21 cellular contexts compared by ENCODE assay signal in the genomic region with DNA sequence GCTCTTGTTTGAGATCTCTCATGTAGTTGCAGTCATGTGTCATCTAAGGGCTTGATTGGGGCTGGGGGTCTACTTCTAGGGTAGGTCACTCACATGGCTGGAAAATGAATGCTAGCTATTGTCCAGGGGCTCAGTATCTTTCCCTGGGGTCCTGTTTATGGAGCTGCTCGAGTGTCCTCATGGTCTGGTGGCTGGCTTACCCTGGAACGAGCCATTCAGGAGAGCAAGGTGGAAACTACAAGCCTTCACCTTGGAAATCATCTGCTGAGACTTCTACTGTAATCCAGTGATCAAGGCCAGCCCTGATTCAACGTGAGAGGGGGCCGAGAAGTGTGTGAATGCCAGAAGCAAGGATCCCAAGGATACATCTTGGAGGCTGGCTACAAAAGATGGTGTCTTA. TPM values are rescaled to one million over a fixed set of nuclear protein-coding genes. Genes with fewer than 3 reads are reported as not detected.
DNase-seq lines count a peak whose midpoint lies in the region; ATAC-seq and TF ChIP-seq lines count a peak whose summit lies in the region.
"Had no signal": no experiment of that assay in that cellular context is flagged by ENCODE, and none has a peak within 500 bp of the region (broad histone marks: within the 10 kb centered on the region; RNA-seq: fewer than 3 reads in every experiment).

No MANE protein-coding gene starts in this region.

- peaks cover 39% of the 10 kb centered on the region for H3K27me3 Mint-ChIP-seq in activated CD8-positive, alpha-beta memory T cell treated with anti-CD3 and anti-CD28 coated beads, Interleukin-2, amount 10 ng/mL, durations not matched to agents 7 days and 5 days
- peaks cover 26% of the 10 kb centered on the region for H3K27me3 Mint-ChIP-seq in activated CD4-positive, alpha-beta T cell treated with anti-CD3 and anti-CD28 coated beads, Interleukin-2, amount 10 ng/mL, durations not matched to agents 24 days and 14 days

- no peaks in the 10 kb centered on the region for H3K36me3 Mint-ChIP-seq in activated CD8-positive, alpha-beta memory T cell treated with anti-CD3 and anti-CD28 coated beads, Interleukin-2, amount 10 ng/mL, durations not matched to agents 7 days and 5 days
- no peaks in the 10 kb centered on the region for H3K36me3 Mint-ChIP-seq in activated CD4-positive, alpha-beta T cell treated with anti-CD3 and anti-CD28 coated beads, Interleukin-2, amount 10 ng/mL, durations not matched to agents 24 days and 14 days (ENCODE audit: low read depth)
- H3K36me3 Mint-ChIP-seq: CD4-positive, alpha-beta memory T cell had no signal

- 74 to 85% methylated on average over 4 of the region's 4 CpGs for WGBS in esophagus squamous epithelium, 2 donors

- no peak overlapping the region for H3K27ac Mint-ChIP-seq in activated CD8-positive, alpha-beta memory T cell treated with anti-CD3 and anti-CD28 coated beads, Interleukin-2, amount 10 ng/mL, durations not matched to agents 7 days and 5 days
- no peak overlapping the region for H3K27ac Mint-ChIP-seq in activated CD4-positive, alpha-beta T cell treated with anti-CD3 and anti-CD28 coated beads, Interleukin-2, amount 10 ng/mL, durations not matched to agents 24 days and 14 days
- H3K27ac Mint-ChIP-seq: CD4-positive, alpha-beta memory T cell; GM23338; H9 had no signal

- H3K4me3 ChIP-seq in coronary artery (no peak overlapping the region), esophagus squamous epithelium (no peak overlapping the region), vagina (no peak overlapping the region)
- H3K4me3 ChIP-seq: GM23338 had no signal

- peak; percentile 34 for DNase-seq in activated CD8-positive, alpha-beta memory T cell treated with anti-CD3 and anti-CD28 coated beads, Interleukin-2, amount 10 ng/mL, durations not matched to agents 7 days and 5 days
- DNase-seq in activated CD8-positive, alpha-beta memory T cell treated with anti-CD3 and anti-CD28 coated beads, Interleukin-2, amount 50 U/mL, for 4 hours, result no peak
- DNase-seq in coronary artery (ENCODE audit: low spot score) (peak; percentile 54), esophagus squamous epithelium (lab: John Stamatoyannopoulos, UW) (no peak), vagina (ENCODE audit: extremely low spot score in 2 of 2) (no peak)
- DNase-seq in activated CD4-positive, alpha-beta T cell treated with anti-CD3 and anti-CD28 coated beads, Interleukin-2, amount 10 ng/mL, durations not matched to agents 24 days and 14 days, result no peak
- DNase-seq in activated CD4-positive, alpha-beta T cell treated with anti-CD3 and anti-CD28 coated beads, Interleukin-2, amount 50 U/mL, for 1 hour, result no peak
- DNase-seq: C1 segment of cervical spinal cord; Calu3; CD4-positive, alpha-beta memory T cell; COR-L47; DMS53; DMS79 treated with DMSO at 0.1 percent for 48 hours; GF-D8; H9 had no signal

- H3K4me1 ChIP-seq in esophagus squamous epithelium (peaks cover 18 to 67% (median 20%) of the 10 kb centered on the region in 3 donors), vagina (peaks cover 8% of the 10 kb centered on the region)

- peaks cover 0 to 22% (median 0%) of the 10 kb centered on the region in 4 donors for H3K27me3 ChIP-seq in esophagus squamous epithelium
- no peaks in the 10 kb centered on the region for H3K27me3 ChIP-seq in vagina

- ATAC-seq in activated CD8-positive, alpha-beta memory T cell treated with anti-CD3 and anti-CD28 coated beads, Interleukin-2, amount 10 ng/mL, durations not matched to agents 7 days and 5 days, result no peak
- ATAC-seq: GM23338, HCT116 had no signal

- no peak overlapping the region for H3K4me3 Mint-ChIP-seq in activated CD8-positive, alpha-beta memory T cell treated with anti-CD3 and anti-CD28 coated beads, Interleukin-2, amount 10 ng/mL, durations not matched to agents 7 days and 5 days
- H3K4me3 Mint-ChIP-seq in activated CD4-positive, alpha-beta T cell treated with anti-CD3 and anti-CD28 coated beads, Interleukin-2, amount 10 ng/mL, durations not matched to agents 24 days and 14 days, result no peak overlapping the region
- H3K4me3 Mint-ChIP-seq: CD4-positive, alpha-beta memory T cell; GM23338; H9 had no signal

- CTCF ChIA-PET in activated CD8-positive, alpha-beta memory T cell treated with anti-CD3 and anti-CD28 coated beads, Interleukin-2, amount 10 ng/mL, durations not matched to agents 7 days and 5 days (lab: Charles Lee), result interaction anchor here (2.3 kb wide), 1 partner anchor 12 kb away, joined by 6 read pairs; no protein-coding TSS in a partner anchor

- no peaks in the 10 kb centered on the region for H3K9me3 Mint-ChIP-seq in activated CD8-positive, alpha-beta memory T cell treated with anti-CD3 and anti-CD28 coated beads, Interleukin-2, amount 10 ng/mL, durations not matched to agents 7 days and 5 days (ENCODE audit: low read depth)
- H3K9me3 Mint-ChIP-seq in activated CD4-positive, alpha-beta T cell treated with anti-CD3 and anti-CD28 coated beads, Interleukin-2, amount 10 ng/mL, durations not matched to agents 24 days and 14 days, result no peaks in the 10 kb centered on the region
- H3K9me3 Mint-ChIP-seq: CD4-positive, alpha-beta memory T cell; GM23338; H9 had no signal

- TF ChIP-seq POLR2A in esophagus squamous epithelium (IDR thresholded peaks at IDR 0.05), result no peak
- no peak for TF ChIP-seq POLR2A in vagina (IDR thresholded peaks at IDR 0.05)

- intact Hi-C loops in esophagus squamous epithelium (cut with DNase I) (no loop called here), vagina (cut with DNase I) (no loop called here)
- intact Hi-C loops in activated CD4-positive, alpha-beta T cell treated with anti-CD3 and anti-CD28 coated beads, Interleukin-2, amount 10 ng/mL, durations not matched to agents 24 days and 14 days (cut with micrococcal nuclease), result no loop called here

- TF ChIP-seq CTCF in coronary artery (IDR thresholded peaks at IDR 0.05) (no peak), esophagus squamous epithelium (IDR thresholded peaks at IDR 0.05) (no peak), vagina (IDR thresholded peaks at IDR 0.05) (no peak)

- H3K4me1 Mint-ChIP-seq in activated CD8-positive, alpha-beta memory T cell treated with anti-CD3 and anti-CD28 coated beads, Interleukin-2, amount 10 ng/mL, durations not matched to agents 7 days and 5 days, result no peaks in the 10 kb centered on the region
- no peaks in the 10 kb centered on the region for H3K4me1 Mint-ChIP-seq in activated CD4-positive, alpha-beta T cell treated with anti-CD3 and anti-CD28 coated beads, Interleukin-2, amount 10 ng/mL, durations not matched to agents 24 days and 14 days
- H3K4me1 Mint-ChIP-seq: CD4-positive, alpha-beta memory T cell; GM23338; H9 had no signal

- H3K36me3 ChIP-seq in esophagus squamous epithelium (no peaks in the 10 kb centered on the region), vagina (no peaks in the 10 kb centered on the region)

- H3K27ac ChIP-seq in coronary artery (no peak overlapping the region), esophagus squamous epithelium (peak overlapping the region; percentile 86 to 93 (median 90)), vagina (peak overlapping the region; percentile 34)

- no peaks in the 10 kb centered on the region for H3K9me3 ChIP-seq in esophagus squamous epithelium
- H3K9me3 ChIP-seq in vagina, result no peaks in the 10 kb centered on the region

RNA-seq across cellular contexts. Expression of gene RHCG, which starts 16.2 kb away (rescaled TPM):
- not detected for total RNA-seq in activated CD8-positive, alpha-beta memory T cell treated with anti-CD3 and anti-CD28 coated beads, Interleukin-2, amount 10 ng/mL, durations not matched to agents 7 days and 5 days
- 1,000 to 10,000 TPM; 2,342 to 7,076 (median 3,336) TPM for total RNA-seq in esophagus squamous epithelium
- total RNA-seq in vagina, result 1,938 TPM
- not detected in 2 replicates for total RNA-seq in activated CD4-positive, alpha-beta T cell treated with anti-CD3 and anti-CD28 coated beads, Interleukin-2, amount 10 ng/mL, durations not matched to agents 24 days and 14 days
- total RNA-seq: A172; CD4-positive, alpha-beta memory T cell; Daoy; G401; H4 had no signal

Comparison
In these comparisons a context has a peak if more than half of its experiments do, and no peak if none do; other contexts are left out.
1. DNase-seq: peak in activated CD8-positive, alpha-beta memory T cell treated with anti-CD3 and anti-CD28 coated beads, Interleukin-2, amount 10 ng/mL, durations not matched to agents 7 days and 5 days (single experiment) and coronary artery (single experiment); none in activated CD8-positive, alpha-beta memory T cell treated with anti-CD3 and anti-CD28 coated beads, Interleukin-2, amount 50 U/mL, for 4 hours (single experiment), esophagus squamous epithelium (single experiment), vagina (0 of 2), activated CD4-positive, alpha-beta T cell treated with anti-CD3 and anti-CD28 coated beads, Interleukin-2, amount 10 ng/mL, durations not matched to agents 24 days and 14 days (single experiment) and activated CD4-positive, alpha-beta T cell treated with anti-CD3 and anti-CD28 coated beads, Interleukin-2, amount 50 U/mL, for 1 hour (single experiment).
2. H3K27ac ChIP-seq: peak in esophagus squamous epithelium (4 of 4) and vagina (single experiment); none in coronary artery (0 of 2).
3. RNA of gene RHCG, which starts 16.2 kb away (total RNA-seq): 2,342 to 7,076 TPM in esophagus squamous epithelium and 1,938 TPM in vagina (single experiment); not detected in activated CD8-positive, alpha-beta memory T cell treated with anti-CD3 and anti-CD28 coated beads, Interleukin-2, amount 10 ng/mL, durations not matched to agents 7 days and 5 days and not detected in activated CD4-positive, alpha-beta T cell treated with anti-CD3 and anti-CD28 coated beads, Interleukin-2, amount 10 ng/mL, durations not matched to agents 24 days and 14 days; every median in the first group is over 1,000 times any median in the second.